ENCODE assay signal across 28 cellular contexts in the genomic region with DNA sequence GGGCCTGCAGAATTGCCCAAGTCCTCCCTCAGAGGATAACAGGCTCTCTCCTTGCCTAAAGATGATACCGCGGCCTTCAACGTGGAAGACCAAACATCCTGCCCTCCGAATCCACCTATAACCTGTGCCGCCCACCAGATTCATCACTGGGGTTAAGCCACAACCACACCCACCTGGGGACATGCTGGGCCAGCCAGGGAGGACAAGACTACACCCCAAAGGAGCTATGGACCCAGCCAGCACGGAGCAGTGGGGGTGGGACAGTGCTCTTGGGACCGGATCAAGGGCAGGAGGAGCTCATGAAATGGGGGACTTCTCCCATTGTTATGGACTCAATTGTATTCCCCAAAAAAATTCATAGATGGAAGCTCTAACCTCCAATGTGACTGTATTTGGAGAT.
"Had no signal": no experiment of that assay in that cellular context is flagged by ENCODE, and none has a peak within 500 bp of the region (broad histone marks: within the 10 kb centered on the region; RNA-seq: fewer than 3 reads in every experiment).

No MANE protein-coding gene starts in this region.

- H3K9me3 ChIP-seq: ovary, psoas muscle, right lobe of liver, sigmoid colon, suprapubic skin, testis, tibial artery, transverse colon, upper lobe of left lung, vagina had no signal

- H3K9me3 Mint-ChIP-seq: natural killer cell, nephron, neural progenitor cell had no signal

- H3K27me3 ChIP-seq: ovary, testis, vagina had no signal

- ATAC-seq: natural killer cell; psoas muscle; right cardiac atrium; right lobe of liver; stimulated activated memory B cell treated with anti-CD40 and anti-IgM and Interleukin-4, amounts not matched to agents 10 μg/mL and 1 μg/mL and 100 μg/mL, for 72 hours; stimulated activated naive CD8-positive, alpha-beta T cell treated with anti-CD3 and anti-CD28 coated beads, Interleukin-15, amount 100 ng/mL, for 72 hours; stimulated activated naive CD8-positive, alpha-beta T cell treated with anti-CD3 and anti-CD28 coated beads, Interleukin-15, Interleukin-2, amounts not matched to agents 100 U/mL and 50 U/mL, for 24 hours had no signal

- H3K27ac Mint-ChIP-seq: natural killer cell; nephron; neural progenitor cell; progenitor cell of endocrine pancreas; stimulated activated memory B cell treated with anti-CD40 and anti-IgM and Interleukin-4, amounts not matched to agents 10 μg/mL and 1 μg/mL and 100 μg/mL, for 72 hours; stimulated activated naive CD8-positive, alpha-beta T cell treated with anti-CD3 and anti-CD28 coated beads, Interleukin-15, amount 100 ng/mL, for 72 hours had no signal

- H2AFZ ChIP-seq: neural progenitor cell, parathyroid adenoma had no signal

- H3K36me3 ChIP-seq: neural progenitor cell, ovary, right lobe of liver, sigmoid colon, suprapubic skin, tibial artery, transverse colon, upper lobe of left lung, vagina had no signal

- H3K79me2 ChIP-seq: parathyroid adenoma had no signal

- H3K9ac ChIP-seq: neural progenitor cell, parathyroid adenoma had no signal

- H3K4me3 Mint-ChIP-seq: natural killer cell; nephron; neural progenitor cell; stimulated activated memory B cell treated with anti-CD40 and anti-IgM and Interleukin-4, amounts not matched to agents 10 μg/mL and 1 μg/mL and 100 μg/mL, for 72 hours; stimulated activated naive CD8-positive, alpha-beta T cell treated with anti-CD3 and anti-CD28 coated beads, Interleukin-15, amount 100 ng/mL, for 72 hours had no signal

- H3K4me1 ChIP-seq: parathyroid adenoma had no signal

- H3K4me1 Mint-ChIP-seq: nephron; stimulated activated memory B cell treated with anti-CD40 and anti-IgM and Interleukin-4, amounts not matched to agents 10 μg/mL and 1 μg/mL and 100 μg/mL, for 72 hours; stimulated activated naive CD8-positive, alpha-beta T cell treated with anti-CD3 and anti-CD28 coated beads, Interleukin-15, amount 100 ng/mL, for 72 hours had no signal

- H3K4me2 ChIP-seq: neural progenitor cell had no signal

- H3K36me3 Mint-ChIP-seq: natural killer cell; neural progenitor cell; stimulated activated memory B cell treated with anti-CD40 and anti-IgM and Interleukin-4, amounts not matched to agents 10 μg/mL and 1 μg/mL and 100 μg/mL, for 72 hours had no signal

- DNase-seq: natural killer cell; occipital lobe; ovary; psoas muscle; right lobe of liver; sigmoid colon; small intestine; stimulated activated CD4-positive, alpha-beta T cell treated with anti-CD3 and anti-CD28 coated beads, Interleukin-15, amount 100 ng/mL, for 24 hours; stimulated activated CD4-positive, alpha-beta T cell treated with anti-CD3 and anti-CD28 coated beads, Interleukin-2, amount 100 ng/mL, for 24 hours; stimulated activated CD4-positive, alpha-beta T cell treated with anti-CD3 and anti-CD28 coated beads, Interleukin-2, amount 100 ng/mL, for 48 hours; stimulated activated CD4-positive, alpha-beta T cell treated with anti-CD3 and anti-CD28 coated beads, Interleukin-4, amount 100 ng/mL, for 24 hours; stimulated activated CD8-positive, alpha-beta memory T cell treated with anti-CD3 and anti-CD28 coated beads, Interleukin-4, amount 100 ng/mL, for 48 hours; stimulated activated naive CD4-positive, alpha-beta T cell; stimulated activated naive CD8-positive, alpha-beta T cell treated with anti-CD3 and anti-CD28 coated beads, Interleukin-15, amount 100 ng/mL, for 72 hours; stimulated activated naive CD8-positive, alpha-beta T cell treated with anti-CD3 and anti-CD28 coated beads, Interleukin-15, Interleukin-2, amounts not matched to agents 100 U/mL and 50 U/mL, for 24 hours; substantia nigra; testis; tibial artery; transverse colon; upper lobe of left lung had no signal

- H3K27ac ChIP-seq: neural progenitor cell, ovary, parathyroid adenoma, psoas muscle, right lobe of liver, sigmoid colon, suprapubic skin, testis, tibial artery, transverse colon, upper lobe of left lung, vagina had no signal

- H3K4me3 ChIP-seq: neural progenitor cell, ovary, psoas muscle, right lobe of liver, sigmoid colon, suprapubic skin, testis, tibial artery, transverse colon, upper lobe of left lung, vagina had no signal
